In the genomic region with DNA sequence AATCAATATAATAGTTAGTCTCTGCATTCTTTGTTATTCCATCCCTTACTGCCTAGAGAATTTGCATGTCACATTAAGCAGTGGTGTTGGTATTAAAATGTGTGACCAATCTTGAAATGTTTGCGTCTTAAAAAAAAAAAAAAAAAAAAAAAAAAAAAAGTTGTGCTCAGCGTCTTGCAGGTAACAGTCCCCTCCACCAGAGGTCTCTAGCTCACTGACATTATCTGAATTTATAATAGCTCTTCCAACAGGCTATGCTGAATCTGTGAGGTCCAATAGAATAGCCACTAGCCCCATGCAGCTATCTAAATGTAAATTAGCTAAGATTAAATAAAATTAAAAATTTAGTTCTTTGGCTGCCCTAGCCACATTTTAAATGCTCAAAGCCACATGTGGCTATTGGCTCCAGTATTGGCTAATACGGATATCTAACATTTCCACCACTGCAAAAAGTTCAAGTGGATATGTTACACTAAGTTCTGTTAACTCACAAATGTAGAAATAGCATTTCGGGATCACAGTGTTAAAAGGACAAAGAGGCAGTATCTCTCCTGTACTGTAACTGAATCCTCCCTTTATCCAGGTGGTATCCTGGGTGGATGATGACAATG, we compare ENCODE assay signal across 8 cellular contexts. TPM values are rescaled to one million over a fixed set of nuclear protein-coding genes. Genes with fewer than 3 reads are reported as not detected.
A peak's percentile ranks its signal among the peaks of the same experiment; 100 is the strongest.
DNase-seq lines count a peak whose midpoint lies in the region; ATAC-seq, FAIRE-seq and TF ChIP-seq lines count a peak whose summit lies in the region.

No MANE protein-coding gene starts in this region.

- DNase-seq in activated CD4-positive, alpha-beta T cell treated with anti-CD3 and anti-CD28 coated beads for 36 hours: peak; percentile 14
- DNase-seq in activated CD4-positive, alpha-beta T cell treated with anti-CD3 and anti-CD28 coated beads, Interleukin-2, amount 50 U/mL, for 48 hours: no peak
- peak; percentile 57 for DNase-seq in NCI-H524 treated with DMSO at 0.1 percent for 48 hours (lab: John Stamatoyannopoulos, UW)
- DNase-seq in T47D (ENCODE audit: low read depth in 1 of 2, low spot score in 1 of 2): peak; percentile 37 to 73
- peak; percentile 65 for DNase-seq in HepG2 (ENCODE audit: low spot score)
- DNase-seq in OCI-M2 (lab: John Stamatoyannopoulos, UW; ENCODE audit: unreplicated experiment): no peak

- H3K79me2 ChIP-seq in HepG2 (ENCODE audit: insufficient read depth, low read length): no peaks in the 10 kb centered on the region

- H4K20me1 ChIP-seq in HepG2 (ENCODE audit: insufficient read depth, low read length): no peaks in the 10 kb centered on the region

- no peaks in the 10 kb centered on the region for H3K4me1 Mint-ChIP-seq in activated CD4-positive, alpha-beta T cell treated with anti-CD3 and anti-CD28 coated beads for 36 hours

- no peaks in the 10 kb centered on the region for H3K36me3 ChIP-seq in HepG2 (replicated peaks in 1 of 2; ENCODE audit: control insufficient read depth in 1 of 2, insufficient read depth in 2 of 2, low read length in 2 of 2)

- no TSS peak for BruUV-seq in HepG2 (replicated peaks; lab: Mats Ljungman, UMichigan)

- no peak for TF ChIP-seq POLR2A in HepG2 (IDR thresholded peaks at IDR 0.05; ENCODE audit: insufficient read depth in 1 of 2, low read depth in 2 of 2, low read length in 2 of 2)

- TF ChIP-seq EP300 in HepG2 (IDR thresholded peaks at IDR 0.05; ENCODE audit: low read depth in 2 of 2, low read length in 2 of 2): no peak
- TF ChIP-seq EP300 in HepG2 (CRISPR knock-in tag; IDR thresholded peaks at IDR 0.05; ENCODE audit: borderline replicate concordance): no peak

- peaks cover 8% of the 10 kb centered on the region for H3K27me3 Mint-ChIP-seq in activated CD4-positive, alpha-beta T cell treated with anti-CD3 and anti-CD28 coated beads for 36 hours

- ATAC-seq in activated CD4-positive, alpha-beta T cell treated with anti-CD3 and anti-CD28 coated beads for 36 hours: peak; percentile 36
- ATAC-seq in HG03460 (IDR thresholded peaks at IDR 0.05; ENCODE audit: unreplicated experiment) (peak; percentile 59), HepG2 (peak; percentile 79), HG03457 (IDR thresholded peaks at IDR 0.05; ENCODE audit: unreplicated experiment) (no peak)

- CTCF ChIA-PET in activated CD4-positive, alpha-beta T cell treated with anti-CD3 and anti-CD28 coated beads for 36 hours (lab: Charles Lee): interaction anchor here (0.8 to 4.7 kb wide), 19 partner anchors 10 to 491 kb away, joined by 3 to 38 read pairs (median 6); no protein-coding TSS in a partner anchor
- CTCF ChIA-PET in HepG2 (lab: Yijun Ruan, JAX; ENCODE audit: low intra/inter-chr PET ratio, low total read pairs): interaction anchor here (1.2 to 4.7 kb wide), 4 partner anchors 51 to 597 kb away, joined by 3 to 60 read pairs (median 21); no protein-coding TSS in a partner anchor

- no peak overlapping the region for H3K4me2 ChIP-seq in HepG2 (ENCODE audit: low read depth, low read length)

- no peak overlapping the region for H2AFZ ChIP-seq in HepG2 (ENCODE audit: low read length)

- intact Hi-C loops in activated CD4-positive, alpha-beta T cell treated with anti-CD3 and anti-CD28 coated beads for 36 hours (cut with DNase I, micrococcal nuclease): loop anchor here (1.0 to 5.0 kb wide), 4 partner anchors 52 to 594 kb away; no protein-coding TSS in a partner anchor
- intact Hi-C loops in HepG2 (cut with micrococcal nuclease; ENCODE audit: unreplicated experiment): loop anchor here (1.0 kb wide), 3 partner anchors 52 to 596 kb away; no protein-coding TSS in a partner anchor

- in situ Hi-C loops in T47D (cut with HindIII; ENCODE audit: low pct_unique_long_range_greater_than_20kb, low sequenced_read_pairs): no loop called here
- in situ Hi-C loops in HepG2 (cut with HindIII; ENCODE audit: extremely low pct_ligation_motif_present, low pct_unique_long_range_greater_than_20kb): loop anchor here (5.0 to 10.0 kb wide), 2 partner anchors 54 to 391 kb away; no protein-coding TSS in a partner anchor

- H3K4me3 Mint-ChIP-seq in activated CD4-positive, alpha-beta T cell treated with anti-CD3 and anti-CD28 coated beads for 36 hours: no peak overlapping the region

- peaks cover 9% of the 10 kb centered on the region for H3K4me1 ChIP-seq in HepG2 (ENCODE audit: insufficient read depth, low read length)

- peak; percentile 49 for FAIRE-seq in HepG2 (lab: Jason Lieb, UNC)

- TF ChIP-seq RAD21 in HepG2 (CRISPR knock-in tag; IDR thresholded peaks at IDR 0.05): peak; percentile 55

- 25% methylated on average over 4 of the region's 4 CpGs for WGBS in HepG2 (ENCODE audit: low lambda C conversion rate)

- H3K36me3 Mint-ChIP-seq in activated CD4-positive, alpha-beta T cell treated with anti-CD3 and anti-CD28 coated beads for 36 hours (ENCODE audit: low read depth): no peaks in the 10 kb centered on the region

- no peaks in the 10 kb centered on the region for H3K9me3 ChIP-seq in HepG2 (ENCODE audit: low read length)

- no peak overlapping the region for H3K4me3 ChIP-seq in HepG2 (replicated peaks in 1 of 3; ENCODE audit: insufficient read depth in 1 of 3, low read depth in 2 of 3, low read length in 3 of 3)

- peak; percentile 72 for TF ChIP-seq CTCF in HepG2 (CRISPR knock-in tag; IDR thresholded peaks at IDR 0.05)

- POLR2A ChIA-PET in activated CD4-positive, alpha-beta T cell treated with anti-CD3 and anti-CD28 coated beads for 36 hours (lab: Charles Lee): no interaction called here
- POLR2A ChIA-PET in HepG2 (lab: Yijun Ruan, JAX): no interaction called here

- no peak overlapping the region for H3K9ac ChIP-seq in HepG2 (ENCODE audit: insufficient read depth, low read depth, low read length)

- no peak overlapping the region for H3K27ac Mint-ChIP-seq in activated CD4-positive, alpha-beta T cell treated with anti-CD3 and anti-CD28 coated beads for 36 hours

- no peak overlapping the region for H3K27ac ChIP-seq in HepG2 (ENCODE audit: extremely low read length, insufficient read depth, low read length)

- peaks cover 0 to 15% of the 10 kb centered on the region in 2 experiments; a peak in 2 of 5 replicates for H3K27me3 ChIP-seq in HepG2 (ENCODE audit: control insufficient read depth in 1 of 2, insufficient read depth in 2 of 2, low read length in 2 of 2)

- H3K9me3 Mint-ChIP-seq in activated CD4-positive, alpha-beta T cell treated with anti-CD3 and anti-CD28 coated beads for 36 hours (ENCODE audit: low read depth): no peaks in the 10 kb centered on the region

TF ChIP-seq in HepG2, 621 proteins besides CTCF, POLR2A, EP300 and RAD21 (continues in another document):
- 0 out of 2 replicates have a peak, but pooled peaks have one; percentile 52 for TF ChIP-seq MIXL1 (CRISPR knock-in tag; IDR thresholded peaks at IDR 0.05)

RNA-seq across cellular contexts. Expression of a gene that starts 28.7 kb away (rescaled TPM):
- total RNA-seq in activated CD4-positive, alpha-beta T cell treated with anti-CD3 and anti-CD28 coated beads for 36 hours: not detected
- not detected in 2 replicates for total RNA-seq in HepG2 (2016; rRNA removed; fragmentation: Illumina TruSeq; extraction: Trizol)
- total RNA-seq in HepG2 (2016; cell fraction: cytosol; rRNA removed; fragmentation: Illumina TruSeq; extraction: Trizol; ENCODE audit: low read depth): not detected in 2 replicates
- not detected in 2 replicates for total RNA-seq in HepG2 (2016; cell fraction: insoluble cytoplasmic fraction; rRNA removed; fragmentation: Illumina TruSeq; extraction: Trizol)
- not detected in 2 replicates for total RNA-seq in HepG2 (2016; cell fraction: membrane; rRNA removed; fragmentation: Illumina TruSeq; extraction: Trizol)
- total RNA-seq in HepG2 (2016; cell fraction: nucleus; rRNA removed; fragmentation: Illumina TruSeq; extraction: Trizol): not detected in 2 replicates
- polyA plus RNA-seq in HepG2 (2011; rRNA removed): not detected in 2 replicates
- not detected in 2 replicates for polyA plus RNA-seq in HepG2 (2011; cell fraction: cytosol; rRNA removed)
- polyA plus RNA-seq in HepG2 (2011; cell fraction: nucleus; rRNA removed): not detected in 2 replicates
- not detected in 2 replicates for polyA plus RNA-seq in HepG2 (2012)
- not detected in 2 replicates for polyA plus RNA-seq in HepG2 (2016; cell fraction: cytosol; fragmentation: Illumina TruSeq; extraction: Trizol; ENCODE audit: low read depth)
- polyA plus RNA-seq in HepG2 (2016; cell fraction: insoluble cytoplasmic fraction; fragmentation: Illumina TruSeq; extraction: Trizol; ENCODE audit: low read depth): not detected in 2 replicates
- polyA plus RNA-seq in HepG2 (2016; cell fraction: membrane; fragmentation: Illumina TruSeq; extraction: Trizol; ENCODE audit: low read depth): not detected in 2 replicates
- polyA plus RNA-seq in HepG2 (2016; cell fraction: nucleus; fragmentation: Illumina TruSeq; extraction: Trizol; ENCODE audit: insufficient read depth, low read depth): not detected in 2 replicates
- not detected in 2 replicates for polyA minus RNA-seq in HepG2 (2011; rRNA and poly(A)+ RNA removed; ENCODE audit: low replicate concordance)
- not detected in 2 replicates for polyA minus RNA-seq in HepG2 (2011; cell fraction: cytosol; rRNA and poly(A)+ RNA removed)
- not detected in 2 replicates for polyA minus RNA-seq in HepG2 (2011; cell fraction: nucleus; rRNA and poly(A)+ RNA removed)

RNA-seq across cellular contexts. Expression of a gene that starts 33.7 kb away (rescaled TPM):
- total RNA-seq in activated CD4-positive, alpha-beta T cell treated with anti-CD3 and anti-CD28 coated beads for 36 hours: not detected
- not detected in 2 replicates for total RNA-seq in HepG2 (2016; rRNA removed; fragmentation: Illumina TruSeq; extraction: Trizol)
- total RNA-seq in HepG2 (2016; cell fraction: cytosol; rRNA removed; fragmentation: Illumina TruSeq; extraction: Trizol; ENCODE audit: low read depth): not detected in 2 replicates
- not detected in 2 replicates for total RNA-seq in HepG2 (2016; cell fraction: insoluble cytoplasmic fraction; rRNA removed; fragmentation: Illumina TruSeq; extraction: Trizol)
- not detected in 2 replicates for total RNA-seq in HepG2 (2016; cell fraction: membrane; rRNA removed; fragmentation: Illumina TruSeq; extraction: Trizol)
- not detected in 2 replicates for total RNA-seq in HepG2 (2016; cell fraction: nucleus; rRNA removed; fragmentation: Illumina TruSeq; extraction: Trizol)
- polyA plus RNA-seq in HepG2 (2011; rRNA removed): not detected in 2 replicates
- polyA plus RNA-seq in HepG2 (2011; cell fraction: cytosol; rRNA removed): not detected in 2 replicates
- polyA plus RNA-seq in HepG2 (2011; cell fraction: nucleus; rRNA removed): not detected in 2 replicates
- not detected in 2 replicates for polyA plus RNA-seq in HepG2 (2012)
- polyA plus RNA-seq in HepG2 (2016; cell fraction: cytosol; fragmentation: Illumina TruSeq; extraction: Trizol; ENCODE audit: low read depth): not detected in 2 replicates
- polyA plus RNA-seq in HepG2 (2016; cell fraction: insoluble cytoplasmic fraction; fragmentation: Illumina TruSeq; extraction: Trizol; ENCODE audit: low read depth): not detected in 2 replicates
- not detected in 2 replicates for polyA plus RNA-seq in HepG2 (2016; cell fraction: membrane; fragmentation: Illumina TruSeq; extraction: Trizol; ENCODE audit: low read depth)
- not detected in 2 replicates for polyA plus RNA-seq in HepG2 (2016; cell fraction: nucleus; fragmentation: Illumina TruSeq; extraction: Trizol; ENCODE audit: insufficient read depth, low read depth)
- polyA minus RNA-seq in HepG2 (2011; rRNA and poly(A)+ RNA removed; ENCODE audit: low replicate concordance): not detected in 2 replicates
- polyA minus RNA-seq in HepG2 (2011; cell fraction: cytosol; rRNA and poly(A)+ RNA removed): not detected in 2 replicates
- not detected in 2 replicates for polyA minus RNA-seq in HepG2 (2011; cell fraction: nucleus; rRNA and poly(A)+ RNA removed)

Comparison
In these comparisons a context has a peak if more than half of its experiments do, and no peak if none do; other contexts are left out.
1. DNase-seq: peak in activated CD4-positive, alpha-beta T cell treated with anti-CD3 and anti-CD28 coated beads for 36 hours (single experiment), NCI-H524 treated with DMSO at 0.1 percent for 48 hours (single experiment), T47D (2 of 2) and HepG2 (single experiment); none in activated CD4-positive, alpha-beta T cell treated with anti-CD3 and anti-CD28 coated beads, Interleukin-2, amount 50 U/mL, for 48 hours (0 of 2) and OCI-M2 (single experiment).